In genomic region chr16:87538594-87538993, GRCh38 we compare ENCODE assay signal across 12 cellular contexts. TPM values are rescaled to one million over a fixed set of nuclear protein-coding genes. Genes with fewer than 3 reads are reported as not detected.
A peak's percentile ranks its signal among the peaks of the same experiment; 100 is the strongest.
DNase-seq lines count a peak whose midpoint lies in the region; ATAC-seq, FAIRE-seq and TF ChIP-seq lines count a peak whose summit lies in the region.
"Had no signal": no experiment of that assay in that cellular context is flagged by ENCODE, and none has a peak within 500 bp of the region (broad histone marks: within the 10 kb centered on the region; RNA-seq: fewer than 3 reads in every experiment).

No MANE protein-coding gene starts in this region.

- H3K27me3 ChIP-seq in astrocyte (ENCODE audit: insufficient read depth, low read length) (peaks cover 11% of the 10 kb centered on the region), lower lobe of right lung (ENCODE audit: low read depth) (peaks cover 33% of the 10 kb centered on the region), transverse colon (peaks cover 18% of the 10 kb centered on the region)
- H3K27me3 ChIP-seq: adrenal gland had no signal

- TF ChIP-seq EP300 in transverse colon (IDR thresholded peaks at IDR 0.05; ENCODE audit: low read depth): no peak

- H3K27ac ChIP-seq in astrocyte (ENCODE audit: low read depth, low read length) (peak overlapping the region; percentile 8), lower lobe of right lung (peak overlapping the region; percentile 31), transverse colon (peak overlapping the region in 3 of 4 donors; percentile 6 to 34 (median 16))
- H3K27ac ChIP-seq: adrenal gland, tibial nerve had no signal

- no peak for TF ChIP-seq CTCF in astrocyte (IDR thresholded peaks at IDR 0.05; ENCODE audit: insufficient read depth, low read depth, low read length)
- no peak for TF ChIP-seq CTCF in lower lobe of right lung (IDR thresholded peaks at IDR 0.05)
- TF ChIP-seq CTCF in transverse colon (IDR thresholded peaks at IDR 0.05): no peak

- FAIRE-seq in astrocyte (lab: Jason Lieb, UNC): peak; percentile 13
- FAIRE-seq: TTC549 had no signal

- in situ Hi-C loops in transverse colon (cut with MboI; ENCODE audit: low pct_ligation_motif_present in 1 of 4, low pct_unique_long_range_greater_than_20kb in 1 of 4, low sequenced_read_pairs in 3 of 4): no loop called here

- H3K4me1 ChIP-seq in astrocyte (ENCODE audit: insufficient read depth, low read length) (peaks cover 28% of the 10 kb centered on the region), lower lobe of right lung (no peaks in the 10 kb centered on the region), transverse colon (peaks cover 0 to 14% (median 0%) of the 10 kb centered on the region in 4 donors)
- H3K4me1 ChIP-seq: adrenal gland had no signal

- no peaks in the 10 kb centered on the region for H4K20me1 ChIP-seq in astrocyte (ENCODE audit: insufficient read depth, low read length)

- peaks cover 28% of the 10 kb centered on the region for H3K27me3 Mint-ChIP-seq in astrocyte (ENCODE audit: low read depth, unreplicated experiment)

- TF ChIP-seq POLR2A in transverse colon (IDR thresholded peaks at IDR 0.05): no peak

- H3K79me2 ChIP-seq in astrocyte (ENCODE audit: insufficient read depth, low read length): no peaks in the 10 kb centered on the region

- peaks cover 6% of the 10 kb centered on the region for H3K4me1 Mint-ChIP-seq in astrocyte (ENCODE audit: low read depth, unreplicated experiment)

- H3K9me3 Mint-ChIP-seq in astrocyte (ENCODE audit: unreplicated experiment): peaks cover 35% of the 10 kb centered on the region

- H2AFZ ChIP-seq in astrocyte (ENCODE audit: low read depth, low read length): no peak overlapping the region

- H3K9ac ChIP-seq in astrocyte (ENCODE audit: low read length): peak overlapping the region; percentile 53

- no peaks in the 10 kb centered on the region for H3K36me3 ChIP-seq in astrocyte (ENCODE audit: insufficient read depth, low read length)
- no peaks in the 10 kb centered on the region for H3K36me3 ChIP-seq in lower lobe of right lung
- H3K36me3 ChIP-seq in transverse colon: no peaks in the 10 kb centered on the region
- H3K36me3 ChIP-seq: adrenal gland, sigmoid colon, tibial nerve had no signal

- peaks cover 8% of the 10 kb centered on the region for H3K9me3 ChIP-seq in astrocyte (ENCODE audit: insufficient read depth, low read depth, low read length)
- H3K9me3 ChIP-seq in lower lobe of right lung: peaks cover under 1% of the 10 kb centered on the region
- H3K9me3 ChIP-seq in transverse colon: no peaks in the 10 kb centered on the region
- H3K9me3 ChIP-seq: adrenal gland had no signal

- intact Hi-C loops in lower lobe of right lung (cut with DNase I) (no loop called here), transverse colon (cut with DNase I; ENCODE audit: low total_unique reads) (no loop called here)

- peak overlapping the region; percentile 11 for H3K4me2 ChIP-seq in astrocyte (ENCODE audit: low read length)

- DNase-seq in activated T-cell treated with anti-CD3 and anti-CD28 coated beads, Interleukin-2, amount 50 U/mL, for 48 hours: peak; percentile 26 to 32
- DNase-seq in activated T-cell treated with anti-CD3 and anti-CD28 coated beads, Interleukin-2, amount 50 U/mL, for 1 hour: no peak
- DNase-seq in astrocyte (ENCODE audit: low read depth): peak; percentile 65
- DNase-seq in lower lobe of right lung: no peak
- DNase-seq in transverse colon: no peak
- DNase-seq: adrenal gland, sigmoid colon had no signal

- H3K27ac Mint-ChIP-seq in astrocyte (ENCODE audit: unreplicated experiment): no peak overlapping the region

- ATAC-seq in lower lobe of right lung (no peak), HG03025 (IDR thresholded peaks at IDR 0.05; ENCODE audit: low FRiP score, unreplicated experiment) (no peak), GM18519 (IDR thresholded peaks at IDR 0.05; ENCODE audit: low FRiP score, unreplicated experiment) (no peak), GM18511 (IDR thresholded peaks at IDR 0.05; ENCODE audit: unreplicated experiment) (no peak)

- H3K36me3 Mint-ChIP-seq in astrocyte (ENCODE audit: low read depth, unreplicated experiment): no peaks in the 10 kb centered on the region

- WGBS in transverse colon (ENCODE audit: low coverage in 1 of 2), 2 donors: 54 to 56% methylated on average over 3 to 11 of the region's 11 CpGs

- H3K4me3 ChIP-seq in astrocyte (ENCODE audit: insufficient read depth, low read depth, low read length) (no peak overlapping the region), lower lobe of right lung (no peak overlapping the region), transverse colon (no peak overlapping the region)
- H3K4me3 ChIP-seq: adrenal gland, sigmoid colon, tibial nerve had no signal

- no peak overlapping the region for H3K4me3 Mint-ChIP-seq in astrocyte (ENCODE audit: unreplicated experiment)

RNA-seq across cellular contexts. Expression of gene ZCCHC14, which starts 45.8 kb away (rescaled TPM):
- total RNA-seq in astrocyte (19.0 and 19.2 TPM in 2 replicates), lower lobe of right lung (23.9 TPM), transverse colon (10 to 100 TPM; 27.7 to 56.1 (median 36.7) TPM)

Comparison
In these comparisons a context has a peak if more than half of its experiments do, and no peak if none do; other contexts are left out.
1. DNase-seq: peak in activated T-cell treated with anti-CD3 and anti-CD28 coated beads, Interleukin-2, amount 50 U/mL, for 48 hours (2 of 2) and astrocyte (single experiment); none in activated T-cell treated with anti-CD3 and anti-CD28 coated beads, Interleukin-2, amount 50 U/mL, for 1 hour (single experiment), lower lobe of right lung (single experiment) and transverse colon (single experiment).
2. Peak in every context shown above with its lines, with median percentiles within 50 percentile points of each other: H3K27ac ChIP-seq.